ENCODE assay signal across 22 cellular contexts in genomic region chr1:119375366-119375765, GRCh38. TPM values are rescaled to one million over a fixed set of nuclear protein-coding genes. Genes with fewer than 3 reads are reported as not detected.
"Had no signal": no experiment of that assay in that cellular context is flagged by ENCODE, and none has a peak within 500 bp of the region (broad histone marks: within the 10 kb centered on the region; RNA-seq: fewer than 3 reads in every experiment).

No MANE protein-coding gene starts in this region.

- H3K4me1 ChIP-seq: lower lobe of right lung, right atrium auricular region, tibial artery had no signal

- ATAC-seq: left ventricle myocardium superior; lower lobe of right lung; naive thymus-derived CD8-positive, alpha-beta T cell; stimulated activated memory B cell treated with anti-CD40 and anti-IgM and Interleukin-4, amounts not matched to agents 10 μg/mL and 1 μg/mL and 100 μg/mL, for 72 hours; stimulated activated naive CD8-positive, alpha-beta T cell treated with anti-CD3 and anti-CD28 coated beads, Interleukin-15, Interleukin-2, amounts not matched to agents 100 U/mL and 50 U/mL, for 24 hours had no signal

- H3K9me3 ChIP-seq: lower lobe of right lung, prostate gland, right atrium auricular region, sigmoid colon, testis, tibial artery had no signal

- H3K27ac ChIP-seq: coronary artery, lower lobe of right lung, prostate gland, right atrium auricular region, sigmoid colon, testis, tibial artery had no signal

- H3K4me3 ChIP-seq: coronary artery, lower lobe of right lung, prostate gland, right atrium auricular region, sigmoid colon, testis, tibial artery had no signal

- DNase-seq: dermis blood vessel endothelial cell; effector memory CD4-positive, alpha-beta T cell; erythroblast; hypothalamus; left ventricle myocardium superior; lower lobe of right lung; naive thymus-derived CD8-positive, alpha-beta T cell; nephron progenitor cell; nucleus accumbens; sigmoid colon; stimulated activated CD4-positive, alpha-beta T cell treated with anti-CD3 and anti-CD28 coated beads, Interleukin-4, amount 100 ng/mL, for 4 hours; stimulated activated naive CD8-positive, alpha-beta T cell treated with anti-CD3 and anti-CD28 coated beads, Interleukin-15, Interleukin-2, amounts not matched to agents 100 U/mL and 50 U/mL, for 24 hours; substantia nigra; testis; tibial artery had no signal

- FAIRE-seq: frontal cortex, keratinocyte had no signal

RNA-seq across cellular contexts. Expression of gene HAO2, which starts 6.8 kb away (rescaled TPM):
- polyA plus RNA-seq: keratinocyte; naive thymus-derived CD8-positive, alpha-beta T cell; sigmoid colon had no signal

RNA-seq across cellular contexts. Expression of gene HSD3B2, which starts 39.6 kb away (rescaled TPM):
- polyA plus RNA-seq: keratinocyte; naive thymus-derived CD8-positive, alpha-beta T cell; urinary bladder had no signal
